13 cellular contexts compared by ENCODE assay signal in genomic region chr9:6873862-6874261, GRCh38.
A peak's percentile ranks its signal among the peaks of the same experiment; 100 is the strongest.
DNase-seq lines count a peak whose midpoint lies in the region; ATAC-seq and TF ChIP-seq lines count a peak whose summit lies in the region.
"Had no signal": no experiment of that assay in that cellular context is flagged by ENCODE, and none has a peak within 500 bp of the region (broad histone marks: within the 10 kb centered on the region; RNA-seq: fewer than 3 reads in every experiment).

No MANE protein-coding gene starts in this region.

- H3K27me3 ChIP-seq in AG04450 (ENCODE audit: control insufficient read depth, insufficient read depth, low read length) = no peaks in the 10 kb centered on the region
- H3K27me3 ChIP-seq: BLaER1 treated with 17β-estradiol and CSF1 and Interleukin-3, amounts not matched to agents 10 nM and 100 nM; gastroesophageal sphincter; upper lobe of left lung had no signal

- peak; percentile 77 for ATAC-seq in central memory CD8-positive, alpha-beta T cell (replicated peaks; ENCODE audit: extremely low read depth, poor library complexity, severe bottlenecking)
- no peak for ATAC-seq in HG02623 (IDR thresholded peaks at IDR 0.05; ENCODE audit: unreplicated experiment)
- ATAC-seq in HG02759 (IDR thresholded peaks at IDR 0.05; ENCODE audit: unreplicated experiment) = no peak
- ATAC-seq: gastroesophageal sphincter had no signal

- peak; percentile 2 for DNase-seq in AG04450 (ENCODE audit: low read depth, low spot score)
- DNase-seq in HFFc6 = peak; percentile 9
- peak in 1 of 2 donors; percentile 36 for DNase-seq in central memory CD8-positive, alpha-beta T cell (ENCODE audit: low spot score in 2 of 2)
- DNase-seq in myocyte (ENCODE audit: low read depth) = peak; percentile 53
- DNase-seq in ureter (ENCODE audit: low spot score) = no peak
- DNase-seq in NCI-H1092 treated with DMSO at 0.1 percent for 48 hours (lab: John Stamatoyannopoulos, UW) = no peak
- DNase-seq: central memory CD4-positive, alpha-beta T cell; NCI-H187; upper lobe of left lung had no signal

- no peak overlapping the region for H3K4me3 ChIP-seq in AG04450 (ENCODE audit: low read depth, low read length)
- H3K4me3 ChIP-seq: BLaER1 treated with 17β-estradiol and CSF1 and Interleukin-3, amounts not matched to agents 10 nM and 100 nM; gastroesophageal sphincter; upper lobe of left lung had no signal

- H3K36me3 Mint-ChIP-seq in HFFc6 (ENCODE audit: low read depth) = no peaks in the 10 kb centered on the region
- H3K36me3 Mint-ChIP-seq in central memory CD8-positive, alpha-beta T cell (ENCODE audit: insufficient read depth) = peaks cover 10% of the 10 kb centered on the region

- H3K27ac Mint-ChIP-seq in HFFc6 = peak overlapping the region; percentile 5; the same call in 1 of the 2 replicates
- peak overlapping the region; percentile 94 for H3K27ac Mint-ChIP-seq in central memory CD8-positive, alpha-beta T cell (ENCODE audit: low read depth)

- peaks cover 48% of the 10 kb centered on the region for H3K4me1 Mint-ChIP-seq in HFFc6 (ENCODE audit: low read depth)
- peaks cover 78% of the 10 kb centered on the region for H3K4me1 Mint-ChIP-seq in central memory CD8-positive, alpha-beta T cell

- CTCF ChIA-PET in AG04450 (lab: Charles Lee) = interaction anchor here (0.6 to 2.9 kb wide), 3 partner anchors 11 to 69 kb away, joined by 3 to 17 read pairs (median 4); no protein-coding TSS in a partner anchor

- no peaks in the 10 kb centered on the region for H3K27me3 Mint-ChIP-seq in HFFc6 (ENCODE audit: insufficient read depth)
- H3K27me3 Mint-ChIP-seq in central memory CD8-positive, alpha-beta T cell = no peaks in the 10 kb centered on the region

- H3K9me3 ChIP-seq in AG04450 (ENCODE audit: control insufficient read depth, insufficient read depth, low read length) = no peaks in the 10 kb centered on the region
- H3K9me3 ChIP-seq: gastroesophageal sphincter, upper lobe of left lung had no signal

- H3K4me3 Mint-ChIP-seq in HFFc6 = no peak overlapping the region
- H3K4me3 Mint-ChIP-seq in central memory CD8-positive, alpha-beta T cell = peak overlapping the region; percentile 58

- TF ChIP-seq CTCF in AG04450 (IDR thresholded peaks at IDR 0.05; ENCODE audit: low read depth, low read length) (no peak), HFFc6 (IDR thresholded peaks at IDR 0.05) (no peak)

- POLR2A ChIA-PET in AG04450 (lab: Yijun Ruan, JAX) = interaction anchor here (0.7 kb wide), 1 partner anchor 456 kb away, joined by 5 read pairs; no protein-coding TSS in a partner anchor

- H3K27ac ChIP-seq in AG04450 (ENCODE audit: low read depth, low read length) = no peak overlapping the region
- H3K27ac ChIP-seq: BLaER1 treated with 17β-estradiol and CSF1 and Interleukin-3, amounts not matched to agents 10 nM and 100 nM; gastroesophageal sphincter; upper lobe of left lung had no signal

- H3K9me3 Mint-ChIP-seq in HFFc6 = no peaks in the 10 kb centered on the region
- no peaks in the 10 kb centered on the region for H3K9me3 Mint-ChIP-seq in central memory CD8-positive, alpha-beta T cell

Comparison
In these comparisons a context has a peak if more than half of its experiments do, and no peak if none do; other contexts are left out.
1. DNase-seq: peak in AG04450 (single experiment), HFFc6 (single experiment) and myocyte (single experiment); none in ureter (single experiment) and NCI-H1092 treated with DMSO at 0.1 percent for 48 hours (single experiment).